ENCODE assay signal across 13 cellular contexts in the genomic region with DNA sequence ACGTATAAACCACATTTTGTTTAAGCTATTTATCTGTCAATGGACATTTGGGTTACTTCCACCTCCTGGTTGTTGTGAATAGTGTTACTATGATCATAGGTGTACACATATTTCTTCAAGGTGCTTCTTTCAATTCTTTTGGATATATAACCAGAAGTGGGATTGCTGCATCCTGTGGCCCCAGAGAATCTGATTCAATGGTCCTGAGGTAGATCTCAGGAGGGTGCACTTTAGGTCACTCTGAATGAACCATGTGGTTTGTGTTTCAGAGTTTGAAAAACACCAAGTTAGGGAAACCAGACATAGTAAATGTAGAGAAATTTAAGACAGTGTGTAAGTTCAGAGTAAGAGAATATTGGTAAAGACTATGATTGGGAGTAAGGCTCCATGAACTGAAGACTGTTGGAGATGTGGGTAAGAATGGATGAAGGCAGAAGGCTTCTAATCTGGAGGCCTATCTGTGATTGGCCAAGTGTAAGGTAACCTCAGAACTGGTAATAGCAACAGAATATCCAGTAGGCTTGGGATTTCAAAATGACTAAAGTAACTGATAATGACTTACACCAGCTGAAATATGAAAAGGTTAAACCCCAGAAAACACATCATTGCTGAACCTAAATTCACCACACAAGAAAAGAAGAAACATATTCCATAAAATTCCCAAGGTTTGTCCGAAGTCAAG.
DNase-seq lines count a peak whose midpoint lies in the region; ATAC-seq and TF ChIP-seq lines count a peak whose summit lies in the region.
"Had no signal": no experiment of that assay in that cellular context is flagged by ENCODE, and none has a peak within 500 bp of the region (broad histone marks: within the 10 kb centered on the region; RNA-seq: fewer than 3 reads in every experiment).

No MANE protein-coding gene starts in this region.

- peak overlapping the region; percentile 25 for H3K27ac Mint-ChIP-seq in activated naive CD4-positive, alpha-beta T cell treated with anti-CD3 and anti-CD28 coated beads, Interleukin-2, amount 50 U/mL, for 24 hours
- H3K27ac Mint-ChIP-seq in activated naive CD4-positive, alpha-beta T cell treated with anti-CD3 and anti-CD28 coated beads for 36 hours: no peak overlapping the region

- CTCF ChIA-PET in activated naive CD4-positive, alpha-beta T cell treated with anti-CD3 and anti-CD28 coated beads for 36 hours (lab: Charles Lee): interaction anchor here (1.1 kb wide), 1 partner anchor 17 kb away, joined by 3 read pairs; no protein-coding TSS in a partner anchor

- H3K36me3 Mint-ChIP-seq in activated naive CD4-positive, alpha-beta T cell treated with anti-CD3 and anti-CD28 coated beads, Interleukin-2, amount 50 U/mL, for 24 hours: peaks cover 32% of the 10 kb centered on the region
- H3K36me3 Mint-ChIP-seq in activated naive CD4-positive, alpha-beta T cell treated with anti-CD3 and anti-CD28 coated beads for 36 hours (ENCODE audit: low read depth): peaks cover 42% of the 10 kb centered on the region

- peaks cover 14% of the 10 kb centered on the region for H3K4me1 Mint-ChIP-seq in activated naive CD4-positive, alpha-beta T cell treated with anti-CD3 and anti-CD28 coated beads, Interleukin-2, amount 50 U/mL, for 24 hours
- H3K4me1 Mint-ChIP-seq in activated naive CD4-positive, alpha-beta T cell treated with anti-CD3 and anti-CD28 coated beads for 36 hours (ENCODE audit: low read depth): peaks cover 15% of the 10 kb centered on the region

- no peak overlapping the region for H3K4me3 Mint-ChIP-seq in activated naive CD4-positive, alpha-beta T cell treated with anti-CD3 and anti-CD28 coated beads, Interleukin-2, amount 50 U/mL, for 24 hours
- H3K4me3 Mint-ChIP-seq in activated naive CD4-positive, alpha-beta T cell treated with anti-CD3 and anti-CD28 coated beads for 36 hours: no peak overlapping the region

- DNase-seq in activated naive CD4-positive, alpha-beta T cell treated with anti-CD3 and anti-CD28 coated beads for 36 hours: no peak
- DNase-seq in NCI-H510A treated with DMSO at 0.1 percent for 48 hours (lab: John Stamatoyannopoulos, UW) (no peak), mesenteric fat pad (ENCODE audit: low spot score) (no peak), RKO (ENCODE audit: low spot score) (no peak), GM13977 (ENCODE audit: low spot score) (no peak)
- DNase-seq: ACHN; amniotic stem cell; DMS153; left ventricle myocardium inferior; stimulated activated naive CD4-positive, alpha-beta T cell had no signal

- peak; percentile 53 for ATAC-seq in GM21723 (IDR thresholded peaks at IDR 0.05; ENCODE audit: unreplicated experiment)
- ATAC-seq in HG03159 (IDR thresholded peaks at IDR 0.05; ENCODE audit: unreplicated experiment): peak; percentile 38

- no peaks in the 10 kb centered on the region for H3K27me3 Mint-ChIP-seq in activated naive CD4-positive, alpha-beta T cell treated with anti-CD3 and anti-CD28 coated beads, Interleukin-2, amount 50 U/mL, for 24 hours
- H3K27me3 Mint-ChIP-seq in activated naive CD4-positive, alpha-beta T cell treated with anti-CD3 and anti-CD28 coated beads for 36 hours (ENCODE audit: low read depth): no peaks in the 10 kb centered on the region

- H3K9me3 Mint-ChIP-seq in activated naive CD4-positive, alpha-beta T cell treated with anti-CD3 and anti-CD28 coated beads, Interleukin-2, amount 50 U/mL, for 24 hours: no peaks in the 10 kb centered on the region
- H3K9me3 Mint-ChIP-seq in activated naive CD4-positive, alpha-beta T cell treated with anti-CD3 and anti-CD28 coated beads for 36 hours: no peaks in the 10 kb centered on the region

- intact Hi-C loops in activated naive CD4-positive, alpha-beta T cell treated with anti-CD3 and anti-CD28 coated beads for 36 hours (cut with micrococcal nuclease): loop anchor here (1.0 to 5.0 kb wide), 5 partner anchors 15 to 238 kb away; no protein-coding TSS in a partner anchor

- in situ Hi-C loops in GM13977 (cut with MboI; ENCODE audit: low pct_unique_long_range_greater_than_20kb, low sequenced_read_pairs, unreplicated experiment): no loop called here

- no peak for TF ChIP-seq CTCF in GM13977 (IDR thresholded peaks at IDR 0.05; ENCODE audit: extremely low read depth, insufficient read depth, missing control alignments)
